Comparison of ENCODE assay signal across 1 cellular context in genomic region chr5:145962001-145962400, GRCh38.
TF ChIP-seq lines count a peak whose summit lies in the region.

No MANE protein-coding gene starts in this region.

TF ChIP-seq in K562, 482 proteins besides CTCF, POLR2A, EP300 and RAD21:
- 0 out of 2 replicates have a peak, but pooled peaks have one; percentile 37 for TF ChIP-seq USF1 (CRISPR knock-in tag; IDR thresholded peaks at IDR 0.05)
- TF ChIP-seq NFIX (CRISPR knock-in tag; IDR thresholded peaks at IDR 0.05; ENCODE audit: low read depth): no peak
- no peak for TF ChIP-seq IRF2 (CRISPR knock-in tag; IDR thresholded peaks at IDR 0.05)
- no peak for TF ChIP-seq ZNF121 (CRISPR knock-in tag; conservative IDR thresholded peaks at IDR 0.05)
- no peak for TF ChIP-seq GTF2B (IDR thresholded peaks at IDR 0.05; ENCODE audit: extremely low read depth, insufficient read length)
- no peak for TF ChIP-seq MYC (IDR thresholded peaks at IDR 0.05; ENCODE audit: low read depth, low read length)
- TF ChIP-seq MYC (CRISPR knock-in tag; IDR thresholded peaks at IDR 0.05; ENCODE audit: borderline replicate concordance, low read depth): no peak
- no peak for TF ChIP-seq HNRNPK (IDR thresholded peaks at IDR 0.05; ENCODE audit: low read depth, low read length, poor library complexity, severe bottlenecking)
- 0 out of 2 replicates have a peak, but pooled peaks have one; percentile 6 for TF ChIP-seq USF2 (CRISPR knock-in tag; IDR thresholded peaks at IDR 0.05)
